Comparison of ENCODE assay signal across 10 cellular contexts in genomic region chr19:6020166-6020967, GRCh38. TPM values are rescaled to one million over a fixed set of nuclear protein-coding genes. Genes with fewer than 3 reads are reported as not detected.
DNase-seq lines count a peak whose midpoint lies in the region; ATAC-seq and TF ChIP-seq lines count a peak whose summit lies in the region.
"Had no signal": no experiment of that assay in that cellular context is flagged by ENCODE, and none has a peak within 500 bp of the region (broad histone marks: within the 10 kb centered on the region; RNA-seq: fewer than 3 reads in every experiment).

No MANE protein-coding gene starts in this region.

- DNase-seq in left ventricle myocardium superior (peak; percentile 12), Right ventricle myocardium inferior (ENCODE audit: missing footprints) (no peak), NCI-H774 (lab: John Stamatoyannopoulos, UW) (peak; percentile 83), iris pigment epithelial cell (ENCODE audit: low read depth) (peak; percentile 51), lower leg skin (ENCODE audit: low spot score in 2 of 2) (no peak), cerebellar nuclear complex (lab: John Stamatoyannopoulos, UW) (no peak), Calu3 (no peak), activated gamma-delta T cell (lab: John Stamatoyannopoulos, UW) (no peak)
- DNase-seq: glutamatergic neuron had no signal

- H3K4me3 ChIP-seq in lower leg skin (ENCODE audit: low read depth, poor library complexity, severe bottlenecking) = no peak overlapping the region
- H3K4me3 ChIP-seq: psoas muscle had no signal

- no peaks in the 10 kb centered on the region for H3K4me1 Mint-ChIP-seq in Calu3 (ENCODE audit: low read depth, unreplicated experiment)

- H3K9me3 Mint-ChIP-seq in Calu3 (ENCODE audit: low read depth, unreplicated experiment) = no peaks in the 10 kb centered on the region

- no peak for TF ChIP-seq CTCF in lower leg skin (IDR thresholded peaks at IDR 0.05)
- TF ChIP-seq CTCF in Calu3 (IDR thresholded peaks at IDR 0.05; ENCODE audit: unreplicated experiment) = no peak

- no peaks in the 10 kb centered on the region for H3K36me3 Mint-ChIP-seq in Calu3 (ENCODE audit: insufficient read depth, unreplicated experiment)

- no peak for TF ChIP-seq POLR2A in lower leg skin (IDR thresholded peaks at IDR 0.05)

- WGBS in lower leg skin, 2 donors = 82 to 89% methylated on average over 20 to 23 of the region's 23 CpGs

- BruUV-seq in Calu3 (replicated peaks; lab: Mats Ljungman, UMichigan) = no TSS peak

- ATAC-seq in left ventricle myocardium superior = no peak
- no peak for ATAC-seq in Right ventricle myocardium inferior
- ATAC-seq: psoas muscle had no signal

- no peak overlapping the region for H3K27ac Mint-ChIP-seq in Calu3 (ENCODE audit: unreplicated experiment)

- intact Hi-C loops in left ventricle myocardium superior (cut with micrococcal nuclease) = no loop called here
- intact Hi-C loops in Right ventricle myocardium inferior (cut with DNase I) = no loop called here
- intact Hi-C loops in lower leg skin (cut with DNase I; ENCODE audit: low total_unique reads) = loop anchor here (10.0 kb wide), 1 partner anchor 216 kb away; the partner anchor contains the start of gene NRTN
- intact Hi-C loops in Calu3 (cut with micrococcal nuclease; ENCODE audit: unreplicated experiment) = no loop called here

- no peak overlapping the region for H3K4me3 Mint-ChIP-seq in Calu3 (ENCODE audit: low read depth, unreplicated experiment)

- H3K27me3 Mint-ChIP-seq in Calu3 (ENCODE audit: unreplicated experiment) = no peaks in the 10 kb centered on the region

- CTCF ChIA-PET in Calu3 (lab: Charles Lee) = no interaction called here

RNA-seq across cellular contexts. Expression of gene RANBP3, which starts 42.4 kb away (rescaled TPM):
- 76.6 TPM for total RNA-seq in left ventricle myocardium superior
- total RNA-seq in Right ventricle myocardium inferior = 65.6 TPM
- 100 to 1,000 TPM in 1 of 4 donors, 10 to 100 TPM in 3; 57.2 to 116 (median 72.0) TPM for total RNA-seq in lower leg skin
- 57.0 and 58.4 TPM in 2 replicates for total RNA-seq in Calu3 (2022)

Comparison
In these comparisons a context has a peak if more than half of its experiments do, and no peak if none do; other contexts are left out.
1. DNase-seq: peak in left ventricle myocardium superior (single experiment), NCI-H774 (single experiment) and iris pigment epithelial cell (single experiment); none in Right ventricle myocardium inferior (single experiment), lower leg skin (0 of 2), cerebellar nuclear complex (0 of 2), Calu3 (single experiment) and activated gamma-delta T cell (single experiment).